In genomic region chr10:53447576-53447975, GRCh38 we compare ENCODE assay signal across 9 cellular contexts.
"Had no signal": no experiment of that assay in that cellular context is flagged by ENCODE, and none has a peak within 500 bp of the region (broad histone marks: within the 10 kb centered on the region; RNA-seq: fewer than 3 reads in every experiment).

No MANE protein-coding gene starts in this region.

- H3K27me3 Mint-ChIP-seq: IgD-negative memory B cell had no signal

- H3K27ac Mint-ChIP-seq: GM23338, HFFc6, IgD-negative memory B cell had no signal

- H3K4me3 ChIP-seq: GM23338, HAP-1 had no signal

- FAIRE-seq: HepG2 had no signal

- H3K4me1 ChIP-seq: HAP-1 had no signal

- DNase-seq: H7, HFFc6, KBM-7 had no signal

- H3K27ac ChIP-seq: HL-60 had no signal

- H3K36me3 Mint-ChIP-seq: IgD-negative memory B cell had no signal

- H3K4me1 Mint-ChIP-seq: GM23338, IgD-negative memory B cell had no signal

- H3K4me3 Mint-ChIP-seq: GM23338, HFFc6, IgD-negative memory B cell had no signal

- ATAC-seq: GM23338, HCT116, HepG2 had no signal

- H3K4me2 ChIP-seq: GM23338 had no signal

- H3K36me3 ChIP-seq: HAP-1 had no signal

- H3K9me3 ChIP-seq: HAP-1 had no signal
